ENCODE assay signal across 26 cellular contexts in genomic region chr7:134337980-134338379, GRCh38. TPM values are rescaled to one million over a fixed set of nuclear protein-coding genes. Genes with fewer than 3 reads are reported as not detected.
DNase-seq lines count a peak whose midpoint lies in the region; ATAC-seq, FAIRE-seq and TF ChIP-seq lines count a peak whose summit lies in the region.
"Had no signal": no experiment of that assay in that cellular context is flagged by ENCODE, and none has a peak within 500 bp of the region (broad histone marks: within the 10 kb centered on the region; RNA-seq: fewer than 3 reads in every experiment).

No MANE protein-coding gene starts in this region.

- CTCF ChIA-PET in HepG2 (lab: Yijun Ruan, JAX; ENCODE audit: low intra/inter-chr PET ratio, low total read pairs): no interaction called here

- intact Hi-C loops in HepG2 (cut with micrococcal nuclease; ENCODE audit: unreplicated experiment): no loop called here
- intact Hi-C loops in right lobe of liver (cut with DNase I): no loop called here

- TF ChIP-seq CTCF in HepG2 (CRISPR knock-in tag; IDR thresholded peaks at IDR 0.05) (no peak), right lobe of liver (IDR thresholded peaks at IDR 0.05) (no peak), bronchial epithelial cell (IDR thresholded peaks at IDR 0.05; ENCODE audit: insufficient read depth, low read length, severe bottlenecking) (no peak)

- H3K4me3 ChIP-seq in HepG2 (replicated peaks in 1 of 3; ENCODE audit: insufficient read depth in 1 of 3, low read depth in 2 of 3, low read length in 3 of 3): no peak overlapping the region
- H3K4me3 ChIP-seq in right lobe of liver: no peak overlapping the region
- no peak overlapping the region for H3K4me3 ChIP-seq in bronchial epithelial cell (ENCODE audit: low read depth, low read length)
- H3K4me3 ChIP-seq: BLaER1, GM12878 had no signal

- POLR2A ChIA-PET in HepG2 (lab: Yijun Ruan, JAX): no interaction called here

- no peak for DNase-seq in HepG2 (ENCODE audit: low spot score)
- DNase-seq in right lobe of liver: no peak
- peak; percentile 34 for DNase-seq in NCI-H2227 (lab: John Stamatoyannopoulos, UW; ENCODE audit: unreplicated experiment)
- no peak for DNase-seq in bronchial epithelial cell (ENCODE audit: low read depth)
- DNase-seq: 8988T; ACHN; BE2C; C1 segment of cervical spinal cord; CD4-positive, alpha-beta memory T cell; CD4-positive, CD25-positive, alpha-beta regulatory T cell; CD8-positive, alpha-beta memory T cell; COR-L47; DMS 273 treated with DMSO at 0.1 percent for 48 hours; DMS153; DMS53; DMS79; DND-41; EL; GDM1 had no signal

- WGBS in HepG2 (ENCODE audit: low lambda C conversion rate): 63% methylated on average over 1 of the region's 1 CpG
- 89% methylated on average over 1 of the region's 1 CpG for WGBS in right lobe of liver (ENCODE audit: insufficient coverage, low coverage, low lambda C conversion rate, missing lambda C conversion rate)

- no peak overlapping the region for H3K27ac ChIP-seq in HepG2 (ENCODE audit: extremely low read length, insufficient read depth, low read length)
- H3K27ac ChIP-seq in right lobe of liver: no peak overlapping the region
- H3K27ac ChIP-seq: BLaER1 had no signal

- H3K9me3 ChIP-seq in HepG2 (ENCODE audit: low read length) (no peaks in the 10 kb centered on the region), right lobe of liver (no peaks in the 10 kb centered on the region)
- H3K9me3 ChIP-seq: BE2C, BLaER1 had no signal

- H3K27me3 ChIP-seq in HepG2 (ENCODE audit: control insufficient read depth in 1 of 2, insufficient read depth in 2 of 2, low read length in 2 of 2) (no peaks in the 10 kb centered on the region; a peak in 1 of 5 replicates), right lobe of liver (no peaks in the 10 kb centered on the region), bronchial epithelial cell (ENCODE audit: control insufficient read depth, insufficient read depth, low read length) (no peaks in the 10 kb centered on the region)
- H3K27me3 ChIP-seq: BE2C, BLaER1 had no signal

- H3K4me1 ChIP-seq in HepG2 (ENCODE audit: insufficient read depth, low read length) (no peaks in the 10 kb centered on the region), right lobe of liver (no peaks in the 10 kb centered on the region)
- H3K4me1 ChIP-seq: BE2C, BLaER1 had no signal

- no peaks in the 10 kb centered on the region for H3K36me3 ChIP-seq in HepG2 (replicated peaks in 1 of 2; ENCODE audit: control insufficient read depth in 1 of 2, insufficient read depth in 2 of 2, low read length in 2 of 2)
- H3K36me3 ChIP-seq in right lobe of liver: no peaks in the 10 kb centered on the region
- no peaks in the 10 kb centered on the region for H3K36me3 ChIP-seq in bronchial epithelial cell (ENCODE audit: control insufficient read depth, insufficient read depth, low read length)
- H3K36me3 ChIP-seq: BE2C, BLaER1 had no signal

- TF ChIP-seq EP300 in HepG2 (IDR thresholded peaks at IDR 0.05; ENCODE audit: low read depth in 2 of 2, low read length in 2 of 2) (no peak), HepG2 (CRISPR knock-in tag; IDR thresholded peaks at IDR 0.05; ENCODE audit: borderline replicate concordance) (no peak)

- ATAC-seq in HepG2 (no peak), right lobe of liver (no peak), HG02852 (IDR thresholded peaks at IDR 0.05; ENCODE audit: unreplicated experiment) (no peak), GM19324 (IDR thresholded peaks at IDR 0.05; ENCODE audit: low FRiP score, unreplicated experiment) (no peak)
- ATAC-seq: GM12878 had no signal

- BruUV-seq in HepG2 (replicated peaks; lab: Mats Ljungman, UMichigan): no TSS peak

- TF ChIP-seq POLR2A in HepG2 (IDR thresholded peaks at IDR 0.05; ENCODE audit: insufficient read depth in 1 of 2, low read depth in 2 of 2, low read length in 2 of 2) (no peak), right lobe of liver (IDR thresholded peaks at IDR 0.05) (no peak)

- H4K20me1 ChIP-seq in HepG2 (ENCODE audit: insufficient read depth, low read length): no peaks in the 10 kb centered on the region
- H4K20me1 ChIP-seq: BLaER1 had no signal

- no peak overlapping the region for H3K9ac ChIP-seq in HepG2 (ENCODE audit: insufficient read depth, low read depth, low read length)
- H3K9ac ChIP-seq: BLaER1 had no signal

- in situ Hi-C loops in HepG2 (cut with HindIII; ENCODE audit: extremely low pct_ligation_motif_present, low pct_unique_long_range_greater_than_20kb): no loop called here

- peak overlapping the region; percentile 27 for H2AFZ ChIP-seq in HepG2 (ENCODE audit: low read length)

- no peaks in the 10 kb centered on the region for H3K79me2 ChIP-seq in HepG2 (ENCODE audit: insufficient read depth, low read length)

- FAIRE-seq in HepG2 (lab: Jason Lieb, UNC) (no peak), bronchial epithelial cell (lab: Jason Lieb, UNC) (peak; percentile 58)
- FAIRE-seq: A204.1, GM12878, GM12892, GM18507 had no signal

- H3K4me2 ChIP-seq in HepG2 (ENCODE audit: low read depth, low read length): no peak overlapping the region
- H3K4me2 ChIP-seq: BLaER1 had no signal

- no peak for TF ChIP-seq RAD21 in HepG2 (CRISPR knock-in tag; IDR thresholded peaks at IDR 0.05)

TF ChIP-seq in HepG2, 621 proteins besides CTCF, POLR2A, EP300 and RAD21:
- TF ChIP-seq ZNF879 (CRISPR knock-in tag; IDR thresholded peaks at IDR 0.05): no peak
- no peak for TF ChIP-seq ZNF496 (CRISPR knock-in tag; IDR thresholded peaks at IDR 0.05; ENCODE audit: insufficient replicate concordance)
- TF ChIP-seq ARID2 (CRISPR knock-in tag; IDR thresholded peaks at IDR 0.05; ENCODE audit: borderline replicate concordance): no peak
- no peak for TF ChIP-seq ZNF501 (CRISPR knock-in tag; IDR thresholded peaks at IDR 0.05)
- TF ChIP-seq CENPT (CRISPR knock-in tag; IDR thresholded peaks at IDR 0.05; ENCODE audit: low read depth): no peak
- TF ChIP-seq ZBTB10 (CRISPR knock-in tag; IDR thresholded peaks at IDR 0.05; ENCODE audit: borderline replicate concordance): no peak
- no peak for TF ChIP-seq ETV5 (CRISPR knock-in tag; IDR thresholded peaks at IDR 0.05; ENCODE audit: borderline replicate concordance)
- no peak for TF ChIP-seq SP4 (CRISPR knock-in tag; IDR thresholded peaks at IDR 0.05)
- no peak for TF ChIP-seq SMARCC2 (IDR thresholded peaks at IDR 0.05)

RNA-seq across cellular contexts. Expression of gene SLC35B4, which starts 21.2 kb away (rescaled TPM):
- total RNA-seq in HepG2 (2016; rRNA removed; fragmentation: Illumina TruSeq; extraction: Trizol) (10.8 and 17.1 TPM in 2 replicates), right lobe of liver (10 to 100 TPM in 4 of 6 experiments, 1 to 10 TPM in 2; 8.9 to 13.5 (median 10.4) TPM), bronchial epithelial cell (8.2 and 11.5 TPM in 2 replicates)
- total RNA-seq in HepG2 (2016; cell fraction: cytosol; rRNA removed; fragmentation: Illumina TruSeq; extraction: Trizol; ENCODE audit: low read depth): 1.7 and 2.6 TPM in 2 replicates
- 10.6 and 17.5 TPM in 2 replicates for total RNA-seq in HepG2 (2016; cell fraction: insoluble cytoplasmic fraction; rRNA removed; fragmentation: Illumina TruSeq; extraction: Trizol)
- 6.0 and 6.2 TPM in 2 replicates for total RNA-seq in HepG2 (2016; cell fraction: membrane; rRNA removed; fragmentation: Illumina TruSeq; extraction: Trizol)
- total RNA-seq in HepG2 (2016; cell fraction: nucleus; rRNA removed; fragmentation: Illumina TruSeq; extraction: Trizol): 20.5 and 23.5 TPM in 2 replicates
- 13.2 and 17.8 TPM in 2 replicates for polyA plus RNA-seq in HepG2 (2011; rRNA removed)
- 9.1 and 10.5 TPM in 2 replicates for polyA plus RNA-seq in HepG2 (2011; cell fraction: cytosol; rRNA removed)
- polyA plus RNA-seq in HepG2 (2011; cell fraction: nucleus; rRNA removed): 17.4 and 25.2 TPM in 2 replicates
- 8.8 and 9.4 TPM in 2 replicates for polyA plus RNA-seq in HepG2 (2012)
- polyA plus RNA-seq in HepG2 (2016; cell fraction: cytosol; fragmentation: Illumina TruSeq; extraction: Trizol; ENCODE audit: low read depth): 2.2 and 3.0 TPM in 2 replicates
- 9.1 and 9.9 TPM in 2 replicates for polyA plus RNA-seq in HepG2 (2016; cell fraction: insoluble cytoplasmic fraction; fragmentation: Illumina TruSeq; extraction: Trizol; ENCODE audit: low read depth)
- polyA plus RNA-seq in HepG2 (2016; cell fraction: membrane; fragmentation: Illumina TruSeq; extraction: Trizol; ENCODE audit: low read depth): 3.4 and 3.9 TPM in 2 replicates
- polyA plus RNA-seq in HepG2 (2016; cell fraction: nucleus; fragmentation: Illumina TruSeq; extraction: Trizol; ENCODE audit: insufficient read depth, low read depth): 40.7 and 42.9 TPM in 2 replicates
- polyA minus RNA-seq in HepG2 (2011; rRNA and poly(A)+ RNA removed; ENCODE audit: low replicate concordance): 30.7 and 61.9 TPM in 2 replicates
- 8.2 and 14.1 TPM in 2 replicates for polyA minus RNA-seq in HepG2 (2011; cell fraction: cytosol; rRNA and poly(A)+ RNA removed)
- polyA minus RNA-seq in HepG2 (2011; cell fraction: nucleus; rRNA and poly(A)+ RNA removed): 18.3 and 24.1 TPM in 2 replicates
